9 cellular contexts compared by ENCODE assay signal in genomic region chr10:69916133-69916532, GRCh38.
"Had no signal": no experiment of that assay in that cellular context is flagged by ENCODE, and none has a peak within 500 bp of the region (broad histone marks: within the 10 kb centered on the region; RNA-seq: fewer than 3 reads in every experiment).

No MANE protein-coding gene starts in this region.

- DNase-seq: GM23248, GOT3, H9, HCEC 1CT, HFFc6, KBM-7 had no signal

- FAIRE-seq: H54, HepG2 had no signal

- H3K27ac ChIP-seq: GM23248, HL-60 had no signal

- H3K4me3 ChIP-seq: GM23248 had no signal

- H2AFZ ChIP-seq: GM23248 had no signal

- H3K9ac ChIP-seq: GM23248 had no signal
